In the genomic region with DNA sequence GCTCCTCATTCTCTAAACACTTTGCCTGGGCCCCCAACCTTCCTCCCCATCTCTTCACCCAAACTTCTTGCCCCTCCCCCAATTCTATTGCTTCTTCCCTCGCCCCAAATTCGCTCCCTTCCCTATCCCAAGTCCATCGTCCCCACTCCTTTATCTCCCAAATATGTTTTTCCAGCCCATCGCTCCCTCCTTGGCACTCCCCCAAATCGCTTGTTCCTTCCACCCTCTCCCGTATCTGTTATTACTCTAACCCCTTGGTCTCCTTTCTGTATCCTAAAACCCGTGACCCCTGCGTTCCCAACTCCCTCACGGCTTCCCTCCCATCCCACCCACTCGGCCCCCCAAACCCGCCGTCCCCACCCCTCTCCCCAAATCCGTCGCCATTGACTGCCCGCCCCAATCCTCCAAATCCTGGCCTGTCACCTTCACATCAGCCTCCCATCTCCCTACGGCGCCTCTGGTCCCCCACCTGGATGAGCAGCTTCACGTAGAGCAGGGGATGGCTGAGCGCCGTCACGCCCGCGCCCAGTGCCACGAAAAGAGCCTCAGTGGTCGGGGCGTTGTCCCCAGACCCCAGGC, we compare ENCODE assay signal across 8 cellular contexts. TPM values are rescaled to one million over a fixed set of nuclear protein-coding genes. Genes with fewer than 3 reads are reported as not detected.
DNase-seq lines count a peak whose midpoint lies in the region; ATAC-seq and TF ChIP-seq lines count a peak whose summit lies in the region.

No MANE protein-coding gene starts in this region.

- TF ChIP-seq POLR2A in transverse colon (IDR thresholded peaks at IDR 0.05), result no peak

- no peak for TF ChIP-seq EP300 in transverse colon (IDR thresholded peaks at IDR 0.05; ENCODE audit: low read depth)

- peak overlapping the region; percentile 90 for H3K9ac ChIP-seq in SK-N-MC (ENCODE audit: insufficient read length)
- H3K9ac ChIP-seq in iPS-20b (ENCODE audit: low read depth, low read length), result peak overlapping the region; percentile 89

- in situ Hi-C loops in transverse colon (cut with MboI; ENCODE audit: low pct_ligation_motif_present in 1 of 4, low pct_unique_long_range_greater_than_20kb in 1 of 4, low sequenced_read_pairs in 3 of 4), result loop anchor here in 1 of 4 donors (10.0 kb wide), 1 partner anchor 101 kb away; a partner anchor contains a TSS

- no peak overlapping the region for H3K27ac Mint-ChIP-seq in activated naive CD4-positive, alpha-beta T cell treated with anti-CD3 and anti-CD28 coated beads, Interleukin-2, amount 50 U/mL, for 72 hours

- ATAC-seq in activated naive CD4-positive, alpha-beta T cell treated with anti-CD3 and anti-CD28 coated beads, Interleukin-2, amount 50 U/mL, for 72 hours, result peak; percentile 6 to 18

- H3K27ac ChIP-seq in SK-N-MC (no peak overlapping the region; the same call in 1 of the 2 replicates), iPS-20b (ENCODE audit: low read length) (peak overlapping the region; percentile 95), transverse colon (peak overlapping the region; percentile 93 to 96 (median 94))

- WGBS in transverse colon (ENCODE audit: low coverage in 1 of 2), 2 donors, result 0 to 2% methylated on average over 6 to 26 of the region's 26 CpGs

- no peaks in the 10 kb centered on the region for H3K9me3 Mint-ChIP-seq in activated naive CD4-positive, alpha-beta T cell treated with anti-CD3 and anti-CD28 coated beads, Interleukin-2, amount 50 U/mL, for 72 hours

- peaks cover 7 to 12% of the 10 kb centered on the region in 2 donors for H3K36me3 Mint-ChIP-seq in activated naive CD4-positive, alpha-beta T cell treated with anti-CD3 and anti-CD28 coated beads, Interleukin-2, amount 50 U/mL, for 72 hours

- DNase-seq in activated naive CD4-positive, alpha-beta T cell treated with anti-CD3 and anti-CD28 coated beads, Interleukin-2, amount 50 U/mL, for 72 hours (ENCODE audit: low spot score in 2 of 2), result no peak
- no peak for DNase-seq in activated naive CD4-positive, alpha-beta T cell treated with anti-CD3 and anti-CD28 coated beads, Interleukin-2, amount 50 U/mL, for 16 hours
- no peak for DNase-seq in SK-N-MC (ENCODE audit: low read depth, low spot score)
- no peak for DNase-seq in transverse colon
- DNase-seq in effector CD4-positive, alpha-beta T cell, result no peak
- no peak for DNase-seq in NK-92 treated with Interleukin-12 subunit alpha and Interleukin-12 subunit beta, amount 100 ng/mL, for 24 hours (lab: John Stamatoyannopoulos, UW)
- no peak for DNase-seq in A172 (ENCODE audit: low spot score)

- peak overlapping the region; percentile 90 for H3K4me3 ChIP-seq in SK-N-MC
- peak overlapping the region; percentile 84 for H3K4me3 ChIP-seq in iPS-20b (ENCODE audit: low read length)
- H3K4me3 ChIP-seq in transverse colon, result peak overlapping the region; percentile 68 to 99 (median 90)

- no peak for TF ChIP-seq CTCF in transverse colon (IDR thresholded peaks at IDR 0.05)

- peaks cover 12% of the 10 kb centered on the region for H3K4me1 ChIP-seq in iPS-20b (ENCODE audit: insufficient read depth, low read length)
- peaks cover 28 to 55% (median 39%) of the 10 kb centered on the region in 4 donors for H3K4me1 ChIP-seq in transverse colon

- no peaks in the 10 kb centered on the region for H3K27me3 ChIP-seq in iPS-20b (ENCODE audit: insufficient read depth, low read length)
- H3K27me3 ChIP-seq in transverse colon, result no peaks in the 10 kb centered on the region

- H3K36me3 ChIP-seq in SK-N-MC (ENCODE audit: insufficient read depth, low read length) (peaks cover 2% of the 10 kb centered on the region; the same call in 1 of the 2 replicates), iPS-20b (ENCODE audit: insufficient read depth, low read depth, low read length) (no peaks in the 10 kb centered on the region), transverse colon (no peaks in the 10 kb centered on the region)

- H3K9me3 ChIP-seq in SK-N-MC (ENCODE audit: low read depth, low read length) (no peaks in the 10 kb centered on the region), iPS-20b (ENCODE audit: insufficient read depth, low read depth, low read length) (no peaks in the 10 kb centered on the region), transverse colon (no peaks in the 10 kb centered on the region)

- intact Hi-C loops in transverse colon (cut with DNase I; ENCODE audit: low total_unique reads), result no loop called here

RNA-seq across cellular contexts. Expression of a gene that starts 0.5 kb away (rescaled TPM):
- total RNA-seq in activated naive CD4-positive, alpha-beta T cell treated with anti-CD3 and anti-CD28 coated beads, Interleukin-2, amount 50 U/mL, for 72 hours, result 100 to 1,000 TPM; 129 to 139 TPM
- 100 to 1,000 TPM; 123 to 190 (median 152) TPM for total RNA-seq in transverse colon
- 189 and 200 TPM in 2 replicates for total RNA-seq in A172 (2014; rRNA removed; shearing (Covaris generic))

RNA-seq across cellular contexts. Expression of a gene that starts 20.0 kb away (rescaled TPM):
- 1 to 10 TPM; 1.3 to 2.4 TPM for total RNA-seq in activated naive CD4-positive, alpha-beta T cell treated with anti-CD3 and anti-CD28 coated beads, Interleukin-2, amount 50 U/mL, for 72 hours
- total RNA-seq in transverse colon, result 10 to 100 TPM; 13.1 to 46.4 (median 29.6) TPM
- total RNA-seq in A172 (2014; rRNA removed; shearing (Covaris generic)), result not detected in 2 replicates

RNA-seq across cellular contexts. Expression of a gene that starts 30.9 kb away (rescaled TPM):
- 1 to 10 TPM in 1 of 2 donors, under 1 TPM in 1; 0.30 to 1.7 TPM for total RNA-seq in activated naive CD4-positive, alpha-beta T cell treated with anti-CD3 and anti-CD28 coated beads, Interleukin-2, amount 50 U/mL, for 72 hours
- total RNA-seq in transverse colon, result 1 to 10 TPM in 2 of 4 donors, under 1 TPM in 1, not detected in 1; 0.60 to 5.6 (median 4.0) TPM
- 0.74 TPM in 1 of 2 replicates, not detected in the other for total RNA-seq in A172 (2014; rRNA removed; shearing (Covaris generic))

Comparison
In these comparisons a context has a peak if more than half of its experiments do, and no peak if none do; other contexts are left out.
1. RNA of a gene that starts 20.0 kb away (total RNA-seq): 13.1 to 46.4 TPM in transverse colon; 1.3 to 2.4 TPM in activated naive CD4-positive, alpha-beta T cell treated with anti-CD3 and anti-CD28 coated beads, Interleukin-2, amount 50 U/mL, for 72 hours and not detected in A172; every median in the first group is over 4 times any median in the second.
2. Peak in every context shown above with its lines, with median percentiles within 50 percentile points of each other: H3K4me3 ChIP-seq.